In the genomic region with DNA sequence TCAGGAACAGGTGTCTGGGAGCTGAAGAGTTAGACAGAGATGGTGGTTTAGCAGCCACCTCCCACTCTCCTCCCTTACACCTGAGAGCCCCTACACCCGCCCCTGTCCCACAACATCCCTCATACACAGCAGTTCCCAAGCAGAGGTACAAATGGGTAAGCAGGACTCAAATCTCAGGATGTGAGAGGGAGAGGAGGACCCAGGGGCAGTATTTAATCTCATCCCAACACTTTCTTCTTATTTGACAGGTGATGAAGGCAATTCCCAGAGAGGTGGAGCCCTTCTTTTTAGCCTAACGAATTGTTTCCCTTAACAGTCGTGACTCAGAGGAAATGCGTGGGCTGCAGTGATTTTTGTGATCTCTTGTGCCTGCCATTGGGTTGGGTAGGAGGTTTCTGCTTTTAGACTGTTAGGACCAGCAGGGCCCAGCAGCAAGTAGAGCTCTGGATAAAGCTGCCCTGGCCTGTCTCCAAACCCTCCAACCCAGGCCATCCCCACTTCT, we compare ENCODE assay signal across 12 cellular contexts.
DNase-seq lines count a peak whose midpoint lies in the region; ATAC-seq, FAIRE-seq and TF ChIP-seq lines count a peak whose summit lies in the region.
"Had no signal": no experiment of that assay in that cellular context is flagged by ENCODE, and none has a peak within 500 bp of the region (broad histone marks: within the 10 kb centered on the region; RNA-seq: fewer than 3 reads in every experiment).

No MANE protein-coding gene starts in this region.

- intact Hi-C loops in K562 (cut with micrococcal nuclease): no loop called here

- no peak for TF ChIP-seq CTCF in K562 (IDR thresholded peaks at IDR 0.05 in 2 of 3, conservative IDR thresholded peaks at IDR 0.05 in 1 of 3; ENCODE audit: insufficient read depth in 2 of 3, low read depth in 1 of 3, low read length in 3 of 3)

- no peak for FAIRE-seq in K562 (lab: Jason Lieb, UNC)

- WGBS in K562 (ENCODE audit: insufficient coverage, low coverage, missing lambda C conversion rate): 0% methylated on average over 4 of the region's 4 CpGs

- DNase-seq in ELR (ENCODE audit: low read depth) (peak; percentile 14), MG63 (peak; percentile 22), K562 (ENCODE audit: extremely low read depth in 1 of 4, low spot score in 3 of 4) (peak in 1 of 4 experiments; percentile 3), GM19238 (ENCODE audit: insufficient read length, low spot score) (no peak)
- DNase-seq in stimulated activated CD4-positive, alpha-beta T cell treated with anti-CD3 and anti-CD28 coated beads, Interleukin-1b, Interleukin-23, amount 100 ng/mL, for 4 hours (ENCODE audit: low read depth in 2 of 2): peak; percentile 30 to 46
- DNase-seq: cortex of kidney, mucosa of descending colon, NCI-H1930 had no signal

- ATAC-seq in K562 (no peak), GM21526 (IDR thresholded peaks at IDR 0.05; ENCODE audit: low FRiP score, unreplicated experiment) (no peak), GM21390 (IDR thresholded peaks at IDR 0.05; ENCODE audit: unreplicated experiment) (no peak), GM19397 (IDR thresholded peaks at IDR 0.05; ENCODE audit: unreplicated experiment) (no peak)
- ATAC-seq: mucosa of descending colon had no signal

- no peak for TF ChIP-seq POLR2A in K562 (conservative IDR thresholded peaks at IDR 0.05)

- no TSS peak for BruUV-seq in K562 (replicated peaks; lab: Mats Ljungman, UMichigan)

- H3K4me3 ChIP-seq in MG63 (no peak overlapping the region), K562 (no peak overlapping the region)
- H3K4me3 ChIP-seq: HAP-1, mucosa of descending colon had no signal

- POLR2A ChIA-PET in K562 (lab: Yijun Ruan, JAX): interaction anchor here (0.7 kb wide), 1 partner anchor 24 kb away, joined by 3 read pairs; no protein-coding TSS in a partner anchor

- H3K27me3 ChIP-seq in MG63: no peaks in the 10 kb centered on the region
- H3K27me3 ChIP-seq in K562 (ENCODE audit: control insufficient read depth in 2 of 2, insufficient read depth in 2 of 2, low read length in 2 of 2): peaks cover 2 to 40% of the 10 kb centered on the region in 2 experiments; a peak in 4 of 5 replicates

- no peaks in the 10 kb centered on the region for H3K79me2 ChIP-seq in K562 (ENCODE audit: control insufficient read depth, insufficient read depth, low read length)

- no peaks in the 10 kb centered on the region for H3K4me1 ChIP-seq in K562 (replicated peaks in 1 of 2; ENCODE audit: control insufficient read depth in 2 of 2, insufficient read depth in 2 of 2, low read length in 2 of 2)
- H3K4me1 ChIP-seq: HAP-1 had no signal

- H4K20me1 ChIP-seq in K562 (replicated peaks; ENCODE audit: control insufficient read depth, insufficient read depth, low read length): 0 out of 2 replicates have a peak, but pooled peaks cover 4% of the 10 kb centered on the region

- CTCF ChIA-PET in K562 (lab: Yijun Ruan, JAX; ENCODE audit: low intra/inter-chr PET ratio): no interaction called here

- in situ Hi-C loops in K562 (cut with MboI): no loop called here

- H3K36me3 ChIP-seq in MG63 (no peaks in the 10 kb centered on the region), K562 (ENCODE audit: control insufficient read depth, insufficient read depth, low read length) (no peaks in the 10 kb centered on the region)
- H3K36me3 ChIP-seq: HAP-1 had no signal

- H3K9me1 ChIP-seq in K562 (ENCODE audit: control insufficient read depth, insufficient read depth, low read length): no peaks in the 10 kb centered on the region

- no peak overlapping the region for H3K27ac ChIP-seq in K562 (ENCODE audit: extremely low read depth, low read depth, low read length)

- no peak for TF ChIP-seq EP300 in K562 (IDR thresholded peaks at IDR 0.05; ENCODE audit: low read length)

- no peak overlapping the region for H2AFZ ChIP-seq in K562 (ENCODE audit: low read depth, low read length)

- H3K9ac ChIP-seq in K562 (ENCODE audit: insufficient read depth in 1 of 2, low read depth in 2 of 2, low read length in 2 of 2): no peak overlapping the region

- H3K4me2 ChIP-seq in K562 (ENCODE audit: insufficient read depth, low read length): no peak overlapping the region

- TF ChIP-seq RAD21 in K562 (CRISPR knock-in tag; conservative IDR thresholded peaks at IDR 0.05 in 1 of 2, IDR thresholded peaks at IDR 0.05 in 1 of 2): no peak

- H3K9me3 ChIP-seq in MG63 (no peaks in the 10 kb centered on the region), K562 (replicated peaks; ENCODE audit: control insufficient read depth, insufficient read depth, low read depth, low read length) (no peaks in the 10 kb centered on the region)
- H3K9me3 ChIP-seq: HAP-1, mucosa of descending colon had no signal

TF ChIP-seq in K562, 482 proteins besides CTCF, POLR2A, EP300 and RAD21:
- TF ChIP-seq KDM1A (IDR thresholded peaks at IDR 0.05) (peak in 1 of 2 experiments; percentile 24; a peak in 1 of 4 replicates), EGR1 (conservative IDR thresholded peaks at IDR 0.05) (peak; percentile 57), ZNF830 (CRISPR knock-in tag; IDR thresholded peaks at IDR 0.05) (no peak)
